Comparison of ENCODE assay signal across 8 cellular contexts in the genomic region with DNA sequence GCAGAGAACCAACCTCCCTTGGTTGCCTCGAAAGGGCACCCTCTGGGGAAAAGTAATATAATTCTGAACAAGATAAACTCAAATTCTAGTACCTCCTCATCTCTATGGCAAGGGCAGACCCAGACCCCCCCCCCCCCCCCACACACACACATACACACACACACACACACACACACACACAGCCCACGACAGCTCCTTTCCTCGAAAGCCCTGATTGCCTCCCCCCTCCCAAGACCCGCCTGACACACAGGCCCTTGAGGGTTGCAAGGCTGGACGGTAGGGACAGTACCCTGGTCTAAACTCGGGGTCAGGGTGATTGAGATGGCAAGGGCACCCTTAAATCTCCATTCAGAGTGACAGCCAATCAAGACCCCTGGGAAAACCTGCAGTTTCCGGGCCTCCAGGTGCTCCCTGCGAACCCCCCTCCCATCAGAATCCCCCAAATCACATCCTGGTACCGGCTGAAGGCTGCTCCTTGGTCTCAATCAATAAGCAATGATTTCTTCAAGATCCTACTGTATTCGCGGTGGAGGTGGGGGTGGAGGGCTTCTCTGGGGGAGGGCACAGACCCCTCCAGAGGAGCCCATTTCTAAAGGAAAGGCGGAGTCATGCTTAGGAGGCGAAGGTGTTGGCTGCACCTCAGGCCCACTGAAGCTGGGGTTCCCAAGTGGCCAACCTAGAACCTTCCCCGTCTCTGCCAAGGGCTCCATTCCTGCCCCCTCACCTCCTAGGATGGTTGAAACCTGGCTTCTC.
DNase-seq lines count a peak whose midpoint lies in the region; ATAC-seq and TF ChIP-seq lines count a peak whose summit lies in the region.

No MANE protein-coding gene starts in this region.

- H3K14ac ChIP-seq in trophoblast cell (ENCODE audit: low read length): peak overlapping the region; percentile 64

- H2AFZ ChIP-seq in trophoblast cell (ENCODE audit: insufficient read depth, low read length, poor library complexity): peak overlapping the region; percentile 76

- H2BK120ac ChIP-seq in trophoblast cell (ENCODE audit: insufficient read depth, low read length, poor library complexity): no peak overlapping the region

- H2AK5ac ChIP-seq in trophoblast cell (ENCODE audit: low read length): peak overlapping the region; percentile 69

- H2BK12ac ChIP-seq in trophoblast cell (ENCODE audit: low read length): no peak overlapping the region

- H3K4ac ChIP-seq in trophoblast cell (ENCODE audit: low read depth, low read length): peak overlapping the region; percentile 24

- H3K4me1 Mint-ChIP-seq in Caco-2 (ENCODE audit: low read depth, unreplicated experiment): peaks cover 15% of the 10 kb centered on the region

- BruUV-seq in Caco-2 (replicated peaks; lab: Mats Ljungman, UMichigan): no TSS peak

- no peaks in the 10 kb centered on the region for H3K36me3 ChIP-seq in Caco-2 (ENCODE audit: control insufficient read depth, insufficient read depth, low read length)
- no peaks in the 10 kb centered on the region for H3K36me3 ChIP-seq in SJSA1
- no peaks in the 10 kb centered on the region for H3K36me3 ChIP-seq in trophoblast cell (ENCODE audit: control insufficient read depth in 1 of 2, insufficient read depth in 2 of 2, low read length in 2 of 2)

- H4K12ac ChIP-seq in trophoblast cell (ENCODE audit: low read depth, low read length): peak overlapping the region; percentile 63

- peak overlapping the region; percentile 81 for H3K18ac ChIP-seq in trophoblast cell (ENCODE audit: low read length)

- no peaks in the 10 kb centered on the region; the same call in 1 of the 2 replicates for H3K4me1 ChIP-seq in Caco-2
- peaks cover 14% of the 10 kb centered on the region for H3K4me1 ChIP-seq in SJSA1 (replicated peaks)
- peaks cover 6 to 12% of the 10 kb centered on the region in 2 experiments for H3K4me1 ChIP-seq in trophoblast cell (ENCODE audit: control insufficient read depth in 1 of 2, insufficient read depth in 2 of 2, low read length in 2 of 2)

- intact Hi-C loops in Caco-2 (cut with micrococcal nuclease; ENCODE audit: unreplicated experiment): no loop called here

- H3K4me3 Mint-ChIP-seq in Caco-2 (ENCODE audit: unreplicated experiment): peak overlapping the region; percentile 97

- DNase-seq in Caco-2 (no peak), SJSA1 (ENCODE audit: low read depth in 1 of 2, low spot score in 2 of 2) (no peak), fibroblast of pulmonary artery (ENCODE audit: low read depth) (no peak), trophoblast cell (no peak), midbrain (lab: John Stamatoyannopoulos, UW) (no peak), occipital lobe (lab: John Stamatoyannopoulos, UW) (no peak)
- no peak for DNase-seq in stimulated activated naive CD4-positive, alpha-beta T cell treated with Interleukin-2 at 50 U/mL for 16 hours (lab: John Stamatoyannopoulos, UW)

- ATAC-seq in HG03097 (IDR thresholded peaks at IDR 0.05; ENCODE audit: low FRiP score, unreplicated experiment): no peak

- no peaks in the 10 kb centered on the region for H3K27me3 ChIP-seq in Caco-2 (replicated peaks; ENCODE audit: control insufficient read depth, insufficient read depth, low read length)
- H3K27me3 ChIP-seq in SJSA1 (replicated peaks): no peaks in the 10 kb centered on the region
- H3K27me3 ChIP-seq in trophoblast cell (ENCODE audit: insufficient read depth, low read length): no peaks in the 10 kb centered on the region

- no peaks in the 10 kb centered on the region for H3K27me3 Mint-ChIP-seq in Caco-2 (ENCODE audit: insufficient read depth, unreplicated experiment)

- WGBS in trophoblast cell (ENCODE audit: extremely low coverage, insufficient coverage, insufficient read length): no CpG with 5 or more reads among the region's 14 CpGs

- H3K79me1 ChIP-seq in trophoblast cell (ENCODE audit: low read length): peaks cover 14% of the 10 kb centered on the region

- H3K27ac ChIP-seq in SJSA1 (peak overlapping the region; percentile 8; the same call in 1 of the 2 replicates), trophoblast cell (ENCODE audit: low read depth, low read length) (no peak overlapping the region)

- CTCF ChIA-PET in Caco-2 (lab: Charles Lee): no interaction called here

- peak overlapping the region; percentile 46 for H4K8ac ChIP-seq in trophoblast cell (ENCODE audit: low read depth, low read length)

- H3K36me3 Mint-ChIP-seq in Caco-2 (ENCODE audit: insufficient read depth, unreplicated experiment): no peaks in the 10 kb centered on the region

- H4K91ac ChIP-seq in trophoblast cell (ENCODE audit: low read depth, low read length): peak overlapping the region; percentile 39

- H3K4me2 ChIP-seq in trophoblast cell (ENCODE audit: low read length): peak overlapping the region; percentile 76

- TF ChIP-seq CTCF in Caco-2 (IDR thresholded peaks at IDR 0.05; ENCODE audit: insufficient read depth in 1 of 2, low read depth in 1 of 2, low read length in 1 of 2, severe bottlenecking in 1 of 2, unreplicated experiment in 1 of 2): no peak
- no peak for TF ChIP-seq CTCF in fibroblast of pulmonary artery (IDR thresholded peaks at IDR 0.05; ENCODE audit: low read length, missing control alignments)

- H3K9me3 ChIP-seq in Caco-2 (no peaks in the 10 kb centered on the region), SJSA1 (replicated peaks) (peaks cover 2% of the 10 kb centered on the region; the same call in 1 of the 2 replicates), trophoblast cell (ENCODE audit: insufficient read depth, low read depth, low read length) (peaks cover 2% of the 10 kb centered on the region)

- H3K4me3 ChIP-seq in Caco-2 (ENCODE audit: low read depth, low read length) (peak overlapping the region; percentile 56), SJSA1 (peak overlapping the region; percentile 61), fibroblast of pulmonary artery (replicated peaks; ENCODE audit: low read depth, low read length) (peak overlapping the region; percentile 60), trophoblast cell (ENCODE audit: low read depth, low read length) (peak overlapping the region; percentile 72)

- peak overlapping the region; percentile 45 for H3K9ac ChIP-seq in trophoblast cell (ENCODE audit: low read length)

- no peak overlapping the region for H3K27ac Mint-ChIP-seq in Caco-2 (ENCODE audit: unreplicated experiment)

- H3K79me2 ChIP-seq in trophoblast cell (ENCODE audit: control insufficient read depth, insufficient read depth, low read length, poor library complexity): peaks cover 6% of the 10 kb centered on the region

- H3K23ac ChIP-seq in trophoblast cell (ENCODE audit: low read length): no peak overlapping the region

- POLR2A ChIA-PET in Caco-2 (lab: Charles Lee): no interaction called here

- no peaks in the 10 kb centered on the region for H3K9me3 Mint-ChIP-seq in Caco-2 (ENCODE audit: unreplicated experiment)

- H2BK5ac ChIP-seq in trophoblast cell (ENCODE audit: low read depth, low read length, poor library complexity): no peak overlapping the region
